1 cellular context compared by ENCODE assay signal in the genomic region with DNA sequence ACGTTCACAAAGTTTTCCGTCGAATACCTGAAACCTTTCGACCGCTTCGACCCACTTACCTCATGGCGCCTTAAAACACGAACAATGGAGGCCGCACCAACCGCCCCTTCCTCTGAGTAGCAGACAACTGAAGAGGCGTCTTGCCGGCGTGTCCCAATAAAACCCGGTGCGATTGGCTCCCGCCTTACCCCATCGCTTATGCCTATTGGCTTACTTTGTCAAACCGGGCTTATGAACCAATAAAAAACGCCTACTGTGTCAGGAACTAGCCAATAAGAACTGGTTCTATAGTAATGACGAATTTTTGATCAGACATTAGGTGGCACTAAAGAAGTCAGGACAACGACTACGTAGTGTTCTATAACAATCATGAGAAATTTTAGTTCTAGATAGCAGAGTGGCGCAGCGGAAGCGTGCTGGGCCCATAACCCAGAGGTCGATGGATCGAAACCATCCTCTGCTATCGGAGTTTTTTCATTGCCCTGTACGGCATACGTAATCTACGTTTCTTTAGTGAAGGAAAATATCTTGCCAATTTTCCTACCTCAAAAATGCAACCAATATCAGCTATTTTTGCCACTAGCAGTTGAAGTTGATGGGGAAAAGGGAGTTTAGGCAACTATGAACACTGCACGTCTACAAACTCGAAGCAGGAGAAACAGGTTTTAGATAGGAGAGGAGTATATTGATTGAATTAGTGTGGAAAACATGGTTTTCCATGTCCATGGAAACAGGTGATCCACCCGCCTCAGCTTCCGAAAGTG.
TF ChIP-seq lines count a peak whose summit lies in the region.

Gene ILF2 (minus strand): TSS at position 135 of the 764 bp plus-strand sequence. CDS start 71 bp downstream, at position 64.

TF ChIP-seq in K562, 482 proteins besides CTCF, POLR2A, EP300 and RAD21 (continued from another document and continues in another):
- TF ChIP-seq, protein P1, sequence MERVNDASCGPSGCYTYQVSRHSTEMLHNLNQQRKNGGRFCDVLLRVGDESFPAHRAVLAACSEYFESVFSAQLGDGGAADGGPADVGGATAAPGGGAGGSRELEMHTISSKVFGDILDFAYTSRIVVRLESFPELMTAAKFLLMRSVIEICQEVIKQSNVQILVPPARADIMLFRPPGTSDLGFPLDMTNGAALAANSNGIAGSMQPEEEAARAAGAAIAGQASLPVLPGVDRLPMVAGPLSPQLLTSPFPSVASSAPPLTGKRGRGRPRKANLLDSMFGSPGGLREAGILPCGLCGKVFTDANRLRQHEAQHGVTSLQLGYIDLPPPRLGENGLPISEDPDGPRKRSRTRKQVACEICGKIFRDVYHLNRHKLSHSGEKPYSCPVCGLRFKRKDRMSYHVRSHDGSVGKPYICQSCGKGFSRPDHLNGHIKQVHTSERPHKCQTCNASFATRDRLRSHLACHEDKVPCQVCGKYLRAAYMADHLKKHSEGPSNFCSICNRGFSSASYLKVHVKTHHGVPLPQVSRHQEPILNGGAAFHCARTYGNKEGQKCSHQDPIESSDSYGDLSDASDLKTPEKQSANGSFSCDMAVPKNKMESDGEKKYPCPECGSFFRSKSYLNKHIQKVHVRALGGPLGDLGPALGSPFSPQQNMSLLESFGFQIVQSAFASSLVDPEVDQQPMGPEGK (CRISPR knock-in tag; IDR thresholded peaks at IDR 0.05; ENCODE audit: borderline replicate concordance), result no peak
- no peak for TF ChIP-seq CBFA2T3 (IDR thresholded peaks at IDR 0.05)
- peak; percentile 60 for TF ChIP-seq ZKSCAN1 (IDR thresholded peaks at IDR 0.05; ENCODE audit: low read depth, low read length)
- TF ChIP-seq DLX4 (CRISPR knock-in tag; IDR thresholded peaks at IDR 0.05), result no peak
- peak; percentile 95 for TF ChIP-seq POLR2AphosphoS5 (IDR thresholded peaks at IDR 0.05; ENCODE audit: control insufficient read depth, insufficient read depth, low read depth, low read length)
- 0 out of 2 replicates have a peak, but pooled peaks have one; percentile 7 for TF ChIP-seq MEF2A (IDR thresholded peaks at IDR 0.05; ENCODE audit: control insufficient read depth, low read depth, low read length)
- no peak for TF ChIP-seq STAG1 (CRISPR knock-in tag; IDR thresholded peaks at IDR 0.05; ENCODE audit: borderline replicate concordance)
- 0 out of 2 replicates have a peak, but pooled peaks have one; percentile 69 for TF ChIP-seq PREB (CRISPR knock-in tag; IDR thresholded peaks at IDR 0.05)
- peak; percentile 97 for TF ChIP-seq MYC (IDR thresholded peaks at IDR 0.05; ENCODE audit: low read depth, low read length)
- TF ChIP-seq MYC (CRISPR knock-in tag; IDR thresholded peaks at IDR 0.05; ENCODE audit: borderline replicate concordance, low read depth), result no peak; the same call in 1 of the 2 replicates
- no peak for TF ChIP-seq YBX1 (IDR thresholded peaks at IDR 0.05)
- TF ChIP-seq WHSC1 (IDR thresholded peaks at IDR 0.05; ENCODE audit: low read length), result no peak
- TF ChIP-seq, protein P2, sequence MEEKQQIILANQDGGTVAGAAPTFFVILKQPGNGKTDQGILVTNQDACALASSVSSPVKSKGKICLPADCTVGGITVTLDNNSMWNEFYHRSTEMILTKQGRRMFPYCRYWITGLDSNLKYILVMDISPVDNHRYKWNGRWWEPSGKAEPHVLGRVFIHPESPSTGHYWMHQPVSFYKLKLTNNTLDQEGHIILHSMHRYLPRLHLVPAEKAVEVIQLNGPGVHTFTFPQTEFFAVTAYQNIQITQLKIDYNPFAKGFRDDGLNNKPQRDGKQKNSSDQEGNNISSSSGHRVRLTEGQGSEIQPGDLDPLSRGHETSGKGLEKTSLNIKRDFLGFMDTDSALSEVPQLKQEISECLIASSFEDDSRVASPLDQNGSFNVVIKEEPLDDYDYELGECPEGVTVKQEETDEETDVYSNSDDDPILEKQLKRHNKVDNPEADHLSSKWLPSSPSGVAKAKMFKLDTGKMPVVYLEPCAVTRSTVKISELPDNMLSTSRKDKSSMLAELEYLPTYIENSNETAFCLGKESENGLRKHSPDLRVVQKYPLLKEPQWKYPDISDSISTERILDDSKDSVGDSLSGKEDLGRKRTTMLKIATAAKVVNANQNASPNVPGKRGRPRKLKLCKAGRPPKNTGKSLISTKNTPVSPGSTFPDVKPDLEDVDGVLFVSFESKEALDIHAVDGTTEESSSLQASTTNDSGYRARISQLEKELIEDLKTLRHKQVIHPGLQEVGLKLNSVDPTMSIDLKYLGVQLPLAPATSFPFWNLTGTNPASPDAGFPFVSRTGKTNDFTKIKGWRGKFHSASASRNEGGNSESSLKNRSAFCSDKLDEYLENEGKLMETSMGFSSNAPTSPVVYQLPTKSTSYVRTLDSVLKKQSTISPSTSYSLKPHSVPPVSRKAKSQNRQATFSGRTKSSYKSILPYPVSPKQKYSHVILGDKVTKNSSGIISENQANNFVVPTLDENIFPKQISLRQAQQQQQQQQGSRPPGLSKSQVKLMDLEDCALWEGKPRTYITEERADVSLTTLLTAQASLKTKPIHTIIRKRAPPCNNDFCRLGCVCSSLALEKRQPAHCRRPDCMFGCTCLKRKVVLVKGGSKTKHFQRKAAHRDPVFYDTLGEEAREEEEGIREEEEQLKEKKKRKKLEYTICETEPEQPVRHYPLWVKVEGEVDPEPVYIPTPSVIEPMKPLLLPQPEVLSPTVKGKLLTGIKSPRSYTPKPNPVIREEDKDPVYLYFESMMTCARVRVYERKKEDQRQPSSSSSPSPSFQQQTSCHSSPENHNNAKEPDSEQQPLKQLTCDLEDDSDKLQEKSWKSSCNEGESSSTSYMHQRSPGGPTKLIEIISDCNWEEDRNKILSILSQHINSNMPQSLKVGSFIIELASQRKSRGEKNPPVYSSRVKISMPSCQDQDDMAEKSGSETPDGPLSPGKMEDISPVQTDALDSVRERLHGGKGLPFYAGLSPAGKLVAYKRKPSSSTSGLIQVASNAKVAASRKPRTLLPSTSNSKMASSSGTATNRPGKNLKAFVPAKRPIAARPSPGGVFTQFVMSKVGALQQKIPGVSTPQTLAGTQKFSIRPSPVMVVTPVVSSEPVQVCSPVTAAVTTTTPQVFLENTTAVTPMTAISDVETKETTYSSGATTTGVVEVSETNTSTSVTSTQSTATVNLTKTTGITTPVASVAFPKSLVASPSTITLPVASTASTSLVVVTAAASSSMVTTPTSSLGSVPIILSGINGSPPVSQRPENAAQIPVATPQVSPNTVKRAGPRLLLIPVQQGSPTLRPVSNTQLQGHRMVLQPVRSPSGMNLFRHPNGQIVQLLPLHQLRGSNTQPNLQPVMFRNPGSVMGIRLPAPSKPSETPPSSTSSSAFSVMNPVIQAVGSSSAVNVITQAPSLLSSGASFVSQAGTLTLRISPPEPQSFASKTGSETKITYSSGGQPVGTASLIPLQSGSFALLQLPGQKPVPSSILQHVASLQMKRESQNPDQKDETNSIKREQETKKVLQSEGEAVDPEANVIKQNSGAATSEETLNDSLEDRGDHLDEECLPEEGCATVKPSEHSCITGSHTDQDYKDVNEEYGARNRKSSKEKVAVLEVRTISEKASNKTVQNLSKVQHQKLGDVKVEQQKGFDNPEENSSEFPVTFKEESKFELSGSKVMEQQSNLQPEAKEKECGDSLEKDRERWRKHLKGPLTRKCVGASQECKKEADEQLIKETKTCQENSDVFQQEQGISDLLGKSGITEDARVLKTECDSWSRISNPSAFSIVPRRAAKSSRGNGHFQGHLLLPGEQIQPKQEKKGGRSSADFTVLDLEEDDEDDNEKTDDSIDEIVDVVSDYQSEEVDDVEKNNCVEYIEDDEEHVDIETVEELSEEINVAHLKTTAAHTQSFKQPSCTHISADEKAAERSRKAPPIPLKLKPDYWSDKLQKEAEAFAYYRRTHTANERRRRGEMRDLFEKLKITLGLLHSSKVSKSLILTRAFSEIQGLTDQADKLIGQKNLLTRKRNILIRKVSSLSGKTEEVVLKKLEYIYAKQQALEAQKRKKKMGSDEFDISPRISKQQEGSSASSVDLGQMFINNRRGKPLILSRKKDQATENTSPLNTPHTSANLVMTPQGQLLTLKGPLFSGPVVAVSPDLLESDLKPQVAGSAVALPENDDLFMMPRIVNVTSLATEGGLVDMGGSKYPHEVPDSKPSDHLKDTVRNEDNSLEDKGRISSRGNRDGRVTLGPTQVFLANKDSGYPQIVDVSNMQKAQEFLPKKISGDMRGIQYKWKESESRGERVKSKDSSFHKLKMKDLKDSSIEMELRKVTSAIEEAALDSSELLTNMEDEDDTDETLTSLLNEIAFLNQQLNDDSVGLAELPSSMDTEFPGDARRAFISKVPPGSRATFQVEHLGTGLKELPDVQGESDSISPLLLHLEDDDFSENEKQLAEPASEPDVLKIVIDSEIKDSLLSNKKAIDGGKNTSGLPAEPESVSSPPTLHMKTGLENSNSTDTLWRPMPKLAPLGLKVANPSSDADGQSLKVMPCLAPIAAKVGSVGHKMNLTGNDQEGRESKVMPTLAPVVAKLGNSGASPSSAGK (IDR thresholded peaks at IDR 0.05), result peak; percentile 35; the same call in 1 of the 2 replicates
- no peak for TF ChIP-seq ZFP1 (CRISPR knock-in tag; IDR thresholded peaks at IDR 0.05)
- TF ChIP-seq THAP12 (CRISPR knock-in tag; IDR thresholded peaks at IDR 0.05), result 0 out of 2 replicates have a peak, but pooled peaks have one; percentile 60
- TF ChIP-seq, protein P3, sequence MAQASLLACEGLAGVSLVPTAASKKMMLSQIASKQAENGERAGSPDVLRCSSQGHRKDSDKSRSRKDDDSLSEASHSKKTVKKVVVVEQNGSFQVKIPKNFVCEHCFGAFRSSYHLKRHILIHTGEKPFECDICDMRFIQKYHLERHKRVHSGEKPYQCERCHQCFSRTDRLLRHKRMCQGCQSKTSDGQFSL (CRISPR knock-in tag; IDR thresholded peaks at IDR 0.05), result no peak
- TF ChIP-seq, protein P3 (tag; IDR thresholded peaks at IDR 0.05), result no peak
- TF ChIP-seq ATF3 (IDR thresholded peaks at IDR 0.05), result 0 out of 2 replicates have a peak, but pooled peaks have one; percentile 28
- TF ChIP-seq ATF3 (CRISPR knock-in tag; conservative IDR thresholded peaks at IDR 0.05), result peak; percentile 65
- TF ChIP-seq ZNF586 (CRISPR knock-in tag; conservative IDR thresholded peaks at IDR 0.05), result no peak
- TF ChIP-seq HNRNPLL (IDR thresholded peaks at IDR 0.05; ENCODE audit: low read depth, low read length, poor library complexity, severe bottlenecking), result peak; percentile 96
- no peak for TF ChIP-seq ZNF77 (CRISPR knock-in tag; IDR thresholded peaks at IDR 0.05)
- peak; percentile 71 for TF ChIP-seq RBBP5 (IDR thresholded peaks at IDR 0.05; ENCODE audit: borderline replicate concordance, insufficient read depth, low read length, poor library complexity, severe bottlenecking)
- TF ChIP-seq IFI16 (CRISPR knock-in tag; IDR thresholded peaks at IDR 0.05), result no peak
- 0 out of 2 replicates have a peak, but pooled peaks have one; percentile 64 for TF ChIP-seq ZBTB2 (IDR thresholded peaks at IDR 0.05)
- TF ChIP-seq POLR3A (IDR thresholded peaks at IDR 0.05; ENCODE audit: borderline replicate concordance, extremely low read depth, insufficient read depth, insufficient read length), result peak; percentile 99
- TF ChIP-seq RBM15 (IDR thresholded peaks at IDR 0.05; ENCODE audit: insufficient read depth, low read length), result no peak
- TF ChIP-seq BACH1 (tag; IDR thresholded peaks at IDR 0.05), result peak; percentile 93
- TF ChIP-seq KAT8 (IDR thresholded peaks at IDR 0.05; ENCODE audit: low read depth), result no peak
